Comparison of ENCODE assay signal across 1 cellular context in the genomic region with DNA sequence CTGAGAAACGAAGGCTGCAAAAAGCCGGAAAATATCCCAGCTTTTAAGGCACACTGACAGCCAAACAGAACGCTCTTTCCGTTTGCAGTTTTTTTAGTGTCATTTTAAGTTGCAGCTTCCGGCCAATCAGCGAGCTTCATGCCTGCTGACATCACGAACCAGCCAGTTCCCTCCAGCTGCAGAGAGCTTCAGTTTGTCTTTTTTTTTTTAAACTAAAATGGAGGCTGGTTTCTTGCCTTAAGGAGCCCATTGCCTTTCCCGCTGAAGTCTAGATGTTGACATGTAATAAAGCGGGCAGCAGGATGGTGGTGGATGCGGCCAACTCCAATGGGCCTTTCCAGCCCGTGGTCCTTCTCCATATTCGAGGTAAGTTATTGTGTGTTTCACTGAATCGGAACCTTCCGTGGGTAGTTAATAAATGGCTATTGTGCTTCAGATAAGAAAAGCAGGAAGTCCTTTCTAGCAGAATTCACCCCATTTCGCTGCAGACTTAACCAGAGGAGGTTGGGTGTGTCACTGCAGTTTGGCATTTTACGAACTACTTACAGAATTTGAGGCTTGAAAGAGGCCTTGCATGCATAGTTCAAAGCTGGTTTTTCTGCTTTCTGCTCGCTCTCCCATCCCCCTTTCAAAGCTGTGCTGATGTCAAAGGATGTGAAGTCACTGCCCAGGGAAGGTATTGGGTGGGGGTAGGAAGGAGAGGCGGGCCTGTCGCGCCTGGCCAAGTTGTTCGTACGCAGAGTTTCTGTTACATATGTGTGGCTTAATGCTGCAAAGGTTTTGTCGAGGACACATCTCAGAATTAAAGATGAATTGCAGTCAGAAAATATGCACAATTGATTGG.
TF ChIP-seq lines count a peak whose summit lies in the region.

No MANE protein-coding gene starts in this region.

TF ChIP-seq in GM12878, 131 proteins besides CTCF, POLR2A, EP300 and RAD21 (continued from another document and continues in another):
- TF ChIP-seq PKNOX1 (IDR thresholded peaks at IDR 0.05) (peak; percentile 45), CHD1 (IDR thresholded peaks at IDR 0.05; ENCODE audit: low read depth, low read length) (0 out of 2 replicates have a peak, but pooled peaks have one; percentile 50), ASH2L (IDR thresholded peaks at IDR 0.05; ENCODE audit: borderline replicate concordance, low read depth) (no peak), ETV6 (conservative IDR thresholded peaks at IDR 0.05 in 1 of 2, IDR thresholded peaks at IDR 0.05 in 1 of 2; ENCODE audit: borderline replicate concordance in 1 of 2, low read depth in 1 of 2) (no peak), EGR1 (IDR thresholded peaks at IDR 0.05; ENCODE audit: borderline replicate concordance in 1 of 2, low read depth in 2 of 2, low read length in 2 of 2) (no peak), GABPA (IDR thresholded peaks at IDR 0.05; ENCODE audit: low read depth) (peak; percentile 83), ZNF207 (IDR thresholded peaks at IDR 0.05; ENCODE audit: borderline replicate concordance) (0 out of 2 replicates have a peak, but pooled peaks have one; percentile 77), GATAD2B (conservative IDR thresholded peaks at IDR 0.05; ENCODE audit: low read depth) (peak; percentile 80), ZBED1 (IDR thresholded peaks at IDR 0.05; ENCODE audit: borderline replicate concordance) (peak; percentile 50; the same call in 1 of the 2 replicates), IRF3 (IDR thresholded peaks at IDR 0.05) (no peak), BRCA1 (IDR thresholded peaks at IDR 0.05; ENCODE audit: low read depth, low read length) (no peak), PAX5 (IDR thresholded peaks at IDR 0.05; ENCODE audit: borderline replicate concordance, low read depth, low read length) (peak; percentile 69; the same call in 1 of the 2 replicates), TAF1 (IDR thresholded peaks at IDR 0.05; ENCODE audit: borderline replicate concordance, low read depth, low read length) (peak; percentile 86), HCFC1 (IDR thresholded peaks at IDR 0.05; ENCODE audit: low read length) (no peak), ESRRA (IDR thresholded peaks at IDR 0.05; ENCODE audit: low read length) (no peak; the same call in 1 of the 2 replicates), ZZZ3 (IDR thresholded peaks at IDR 0.05; ENCODE audit: control insufficient read depth, insufficient read length, low read depth) (no peak), SMAD1 (IDR thresholded peaks at IDR 0.05; ENCODE audit: low read depth, partially characterized antibody) (peak; percentile 78), ATF7 (IDR thresholded peaks at IDR 0.05; ENCODE audit: low read depth) (peak; percentile 98), IKZF2 (IDR thresholded peaks at IDR 0.05) (no peak; a peak in 1 of 4 replicates), FOXM1 (IDR thresholded peaks at IDR 0.05; ENCODE audit: low read depth, low read length) (peak; percentile 24; the same call in 1 of the 2 replicates), NFYA (IDR thresholded peaks at IDR 0.05; ENCODE audit: borderline replicate concordance, low read depth, low read length) (no peak), RCOR1 (conservative IDR thresholded peaks at IDR 0.05; ENCODE audit: low read depth, low read length) (no peak), SP1 (IDR thresholded peaks at IDR 0.05; ENCODE audit: low read depth, low read length) (peak; percentile 25), PAX8 (IDR thresholded peaks at IDR 0.05) (peak; percentile 91), TCF12 (IDR thresholded peaks at IDR 0.05; ENCODE audit: low read depth, low read length) (peak; percentile 67; the same call in 1 of the 2 replicates), STAT3 (IDR thresholded peaks at IDR 0.05; ENCODE audit: low read depth, low read length) (peak; percentile 90; the same call in 1 of the 2 replicates), FOXK2 (IDR thresholded peaks at IDR 0.05) (no peak), MLLT1 (IDR thresholded peaks at IDR 0.05) (no peak; the same call in 1 of the 2 replicates), TCF3 (IDR thresholded peaks at IDR 0.05; ENCODE audit: borderline replicate concordance, insufficient read depth, low read depth, low read length) (peak; percentile 44; the same call in 1 of the 2 replicates), SMC3 (IDR thresholded peaks at IDR 0.05; ENCODE audit: borderline replicate concordance, low read length) (peak; percentile 32; the same call in 1 of the 2 replicates), MEF2B (IDR thresholded peaks at IDR 0.05; ENCODE audit: partially characterized antibody, poor library complexity, severe bottlenecking) (peak; percentile 55), TCF7 (IDR thresholded peaks at IDR 0.05; ENCODE audit: borderline replicate concordance) (no peak), HDAC2 (IDR thresholded peaks at IDR 0.05) (no peak), SREBF2 (IDR thresholded peaks at IDR 0.05; ENCODE audit: low read length) (peak; percentile 42; the same call in 1 of the 2 replicates), TBL1XR1 (IDR thresholded peaks at IDR 0.05; ENCODE audit: low read depth, low read length) (no peak), JUND (IDR thresholded peaks at IDR 0.05; ENCODE audit: low read depth, low read length) (0 out of 2 replicates have a peak, but pooled peaks have one; percentile 60), NRF1 (conservative IDR thresholded peaks at IDR 0.05; ENCODE audit: low read depth, low read length) (no peak), ZBTB33 (IDR thresholded peaks at IDR 0.05) (no peak), RUNX3 (IDR thresholded peaks at IDR 0.05; ENCODE audit: low read length) (peak; percentile 42), POLR2AphosphoS5 (IDR thresholded peaks at IDR 0.05; ENCODE audit: low read length) (peak; percentile 94), SIN3A (IDR thresholded peaks at IDR 0.05; ENCODE audit: low read depth, low read length) (peak; percentile 78; the same call in 1 of the 2 replicates), RBBP5 (conservative IDR thresholded peaks at IDR 0.05) (0 out of 2 replicates have a peak, but pooled peaks have one; percentile 20), MYB (IDR thresholded peaks at IDR 0.05; ENCODE audit: borderline replicate concordance, low read depth, low read length) (no peak), BACH1 (IDR thresholded peaks at IDR 0.05; ENCODE audit: borderline replicate concordance) (0 out of 2 replicates have a peak, but pooled peaks have one; percentile 51), CBFB (IDR thresholded peaks at IDR 0.05; ENCODE audit: low read depth) (peak; percentile 66; the same call in 1 of the 2 replicates)
- TF ChIP-seq, protein P1, sequence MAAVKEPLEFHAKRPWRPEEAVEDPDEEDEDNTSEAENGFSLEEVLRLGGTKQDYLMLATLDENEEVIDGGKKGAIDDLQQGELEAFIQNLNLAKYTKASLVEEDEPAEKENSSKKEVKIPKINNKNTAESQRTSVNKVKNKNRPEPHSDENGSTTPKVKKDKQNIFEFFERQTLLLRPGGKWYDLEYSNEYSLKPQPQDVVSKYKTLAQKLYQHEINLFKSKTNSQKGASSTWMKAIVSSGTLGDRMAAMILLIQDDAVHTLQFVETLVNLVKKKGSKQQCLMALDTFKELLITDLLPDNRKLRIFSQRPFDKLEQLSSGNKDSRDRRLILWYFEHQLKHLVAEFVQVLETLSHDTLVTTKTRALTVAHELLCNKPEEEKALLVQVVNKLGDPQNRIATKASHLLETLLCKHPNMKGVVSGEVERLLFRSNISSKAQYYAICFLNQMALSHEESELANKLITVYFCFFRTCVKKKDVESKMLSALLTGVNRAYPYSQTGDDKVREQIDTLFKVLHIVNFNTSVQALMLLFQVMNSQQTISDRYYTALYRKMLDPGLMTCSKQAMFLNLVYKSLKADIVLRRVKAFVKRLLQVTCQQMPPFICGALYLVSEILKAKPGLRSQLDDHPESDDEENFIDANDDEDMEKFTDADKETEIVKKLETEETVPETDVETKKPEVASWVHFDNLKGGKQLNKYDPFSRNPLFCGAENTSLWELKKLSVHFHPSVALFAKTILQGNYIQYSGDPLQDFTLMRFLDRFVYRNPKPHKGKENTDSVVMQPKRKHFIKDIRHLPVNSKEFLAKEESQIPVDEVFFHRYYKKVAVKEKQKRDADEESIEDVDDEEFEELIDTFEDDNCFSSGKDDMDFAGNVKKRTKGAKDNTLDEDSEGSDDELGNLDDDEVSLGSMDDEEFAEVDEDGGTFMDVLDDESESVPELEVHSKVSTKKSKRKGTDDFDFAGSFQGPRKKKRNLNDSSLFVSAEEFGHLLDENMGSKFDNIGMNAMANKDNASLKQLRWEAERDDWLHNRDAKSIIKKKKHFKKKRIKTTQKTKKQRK (IDR thresholded peaks at IDR 0.05; ENCODE audit: low read depth, low read length) = no peak
- TF ChIP-seq, protein P2, sequence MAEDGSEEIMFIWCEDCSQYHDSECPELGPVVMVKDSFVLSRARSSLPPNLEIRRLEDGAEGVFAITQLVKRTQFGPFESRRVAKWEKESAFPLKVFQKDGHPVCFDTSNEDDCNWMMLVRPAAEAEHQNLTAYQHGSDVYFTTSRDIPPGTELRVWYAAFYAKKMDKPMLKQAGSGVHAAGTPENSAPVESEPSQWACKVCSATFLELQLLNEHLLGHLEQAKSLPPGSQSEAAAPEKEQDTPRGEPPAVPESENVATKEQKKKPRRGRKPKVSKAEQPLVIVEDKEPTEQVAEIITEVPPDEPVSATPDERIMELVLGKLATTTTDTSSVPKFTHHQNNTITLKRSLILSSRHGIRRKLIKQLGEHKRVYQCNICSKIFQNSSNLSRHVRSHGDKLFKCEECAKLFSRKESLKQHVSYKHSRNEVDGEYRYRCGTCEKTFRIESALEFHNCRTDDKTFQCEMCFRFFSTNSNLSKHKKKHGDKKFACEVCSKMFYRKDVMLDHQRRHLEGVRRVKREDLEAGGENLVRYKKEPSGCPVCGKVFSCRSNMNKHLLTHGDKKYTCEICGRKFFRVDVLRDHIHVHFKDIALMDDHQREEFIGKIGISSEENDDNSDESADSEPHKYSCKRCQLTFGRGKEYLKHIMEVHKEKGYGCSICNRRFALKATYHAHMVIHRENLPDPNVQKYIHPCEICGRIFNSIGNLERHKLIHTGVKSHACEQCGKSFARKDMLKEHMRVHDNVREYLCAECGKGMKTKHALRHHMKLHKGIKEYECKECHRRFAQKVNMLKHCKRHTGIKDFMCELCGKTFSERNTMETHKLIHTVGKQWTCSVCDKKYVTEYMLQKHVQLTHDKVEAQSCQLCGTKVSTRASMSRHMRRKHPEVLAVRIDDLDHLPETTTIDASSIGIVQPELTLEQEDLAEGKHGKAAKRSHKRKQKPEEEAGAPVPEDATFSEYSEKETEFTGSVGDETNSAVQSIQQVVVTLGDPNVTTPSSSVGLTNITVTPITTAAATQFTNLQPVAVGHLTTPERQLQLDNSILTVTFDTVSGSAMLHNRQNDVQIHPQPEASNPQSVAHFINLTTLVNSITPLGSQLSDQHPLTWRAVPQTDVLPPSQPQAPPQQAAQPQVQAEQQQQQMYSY (CRISPR knock-in tag; IDR thresholded peaks at IDR 0.05) = no peak
